In genomic region chr22:46641829-46642266, GRCh38 we compare ENCODE assay signal across 26 cellular contexts. TPM values are rescaled to one million over a fixed set of nuclear protein-coding genes. Genes with fewer than 3 reads are reported as not detected.
DNase-seq lines count a peak whose midpoint lies in the region; ATAC-seq, FAIRE-seq and TF ChIP-seq lines count a peak whose summit lies in the region.
"Had no signal": no experiment of that assay in that cellular context is flagged by ENCODE, and none has a peak within 500 bp of the region (broad histone marks: within the 10 kb centered on the region; RNA-seq: fewer than 3 reads in every experiment).

No MANE protein-coding gene starts in this region.

- no peak overlapping the region for H2AFZ ChIP-seq in GM23248

- no peaks in the 10 kb centered on the region for H3K4me1 ChIP-seq in GM23248 (ENCODE audit: insufficient read depth)
- H3K4me1 ChIP-seq in esophagus squamous epithelium = peaks cover 3 to 42% (median 8%) of the 10 kb centered on the region in 3 donors
- H3K4me1 ChIP-seq in adrenal gland (replicated peaks in 1 of 2) = peaks cover 0 to 13% of the 10 kb centered on the region in 2 donors
- H3K4me1 ChIP-seq: A549 had no signal

- H4K20me1 ChIP-seq in GM23248 (ENCODE audit: insufficient read depth) = no peaks in the 10 kb centered on the region

- H3K9me3 Mint-ChIP-seq in nephron = no peaks in the 10 kb centered on the region
- H3K9me3 Mint-ChIP-seq: activated CD4-positive, alpha-beta memory T cell treated with anti-CD3 and anti-CD28 coated beads for 36 hours had no signal

- WGBS in GM23248 (ENCODE audit: low coverage in 1 of 2, low lambda C conversion rate in 2 of 2, missing lambda C conversion rate in 2 of 2), 2 experiments = 80 to 82% methylated on average over 7 of the region's 7 CpGs
- WGBS in esophagus squamous epithelium, 2 donors = 62 to 65% methylated on average over 7 of the region's 7 CpGs
- 81 to 90% (median 87%) methylated on average over 7 of the region's 7 CpGs for WGBS in adrenal gland, 4 donors

- peaks cover 4% of the 10 kb centered on the region for H3K27me3 Mint-ChIP-seq in nephron (ENCODE audit: low read depth)
- H3K27me3 Mint-ChIP-seq: activated CD4-positive, alpha-beta memory T cell treated with anti-CD3 and anti-CD28 coated beads for 36 hours had no signal

- H3K9me2 ChIP-seq in GM23248 (ENCODE audit: insufficient read depth) = no peaks in the 10 kb centered on the region

- no peak overlapping the region for H3K4me3 Mint-ChIP-seq in nephron
- H3K4me3 Mint-ChIP-seq: activated CD4-positive, alpha-beta memory T cell treated with anti-CD3 and anti-CD28 coated beads for 36 hours had no signal

- FAIRE-seq in H54 (lab: Jason Lieb, UNC) = no peak
- FAIRE-seq: A549, HTR-8/SVneo, urothelium cell line had no signal

- TF ChIP-seq CTCF in AG04450 (IDR thresholded peaks at IDR 0.05; ENCODE audit: low read depth, low read length) = no peak
- TF ChIP-seq CTCF in esophagus squamous epithelium (IDR thresholded peaks at IDR 0.05) = no peak
- TF ChIP-seq CTCF in nephron (IDR thresholded peaks at IDR 0.05; ENCODE audit: unreplicated experiment in 3 of 3) = no peak
- TF ChIP-seq CTCF in adrenal gland (IDR thresholded peaks at IDR 0.05) = no peak

- no peak overlapping the region for H3K27ac ChIP-seq in AG04450 (ENCODE audit: low read depth, low read length)
- H3K27ac ChIP-seq in GM23248 = no peak overlapping the region
- peak overlapping the region in 3 of 4 donors; percentile 10 to 42 (median 31) for H3K27ac ChIP-seq in esophagus squamous epithelium
- peak overlapping the region in 1 of 5 donors; percentile 30 for H3K27ac ChIP-seq in adrenal gland
- H3K27ac ChIP-seq: A549 had no signal

- H3K4me2 ChIP-seq in GM23248 (ENCODE audit: unreplicated experiment) = no peak overlapping the region
- H3K4me2 ChIP-seq: A549 had no signal

- H3K27me3 ChIP-seq in AG04450 (ENCODE audit: control insufficient read depth, insufficient read depth, low read length) (peaks cover 2% of the 10 kb centered on the region), GM23248 (replicated peaks; ENCODE audit: insufficient read depth) (no peaks in the 10 kb centered on the region), esophagus squamous epithelium (no peaks in the 10 kb centered on the region), adrenal gland (no peaks in the 10 kb centered on the region)
- H3K27me3 ChIP-seq: dorsolateral prefrontal cortex had no signal

- POLR2A ChIA-PET in AG04450 (lab: Yijun Ruan, JAX) = interaction anchor here (0.6 kb wide), 1 partner anchor 81 kb away, joined by 3 read pairs; no protein-coding TSS in a partner anchor

- intact Hi-C loops in esophagus squamous epithelium (cut with DNase I) = no loop called here
- intact Hi-C loops in adrenal gland (cut with DNase I) = no loop called here

- no peaks in the 10 kb centered on the region; the same call in 1 of the 2 replicates for H3K9me3 ChIP-seq in AG04450 (ENCODE audit: control insufficient read depth, insufficient read depth, low read length)
- H3K9me3 ChIP-seq in GM23248 (ENCODE audit: low read depth) = no peaks in the 10 kb centered on the region
- no peaks in the 10 kb centered on the region for H3K9me3 ChIP-seq in esophagus squamous epithelium
- H3K9me3 ChIP-seq in adrenal gland (replicated peaks in 1 of 3) = no peaks in the 10 kb centered on the region
- H3K9me3 ChIP-seq: A549 had no signal

- in situ Hi-C loops in GM23248 (cut with MboI) = no loop called here

- TF ChIP-seq POLR2A in esophagus squamous epithelium (IDR thresholded peaks at IDR 0.05) (no peak), adrenal gland (IDR thresholded peaks at IDR 0.05) (no peak), H54 (IDR thresholded peaks at IDR 0.05; ENCODE audit: low read depth, low read length) (no peak)

- H3K79me2 ChIP-seq in GM23248 (ENCODE audit: insufficient read depth) = no peaks in the 10 kb centered on the region

- peaks cover 28% of the 10 kb centered on the region for H3K36me3 Mint-ChIP-seq in nephron (ENCODE audit: low read depth)
- H3K36me3 Mint-ChIP-seq: activated CD4-positive, alpha-beta memory T cell treated with anti-CD3 and anti-CD28 coated beads for 36 hours had no signal

- ATAC-seq in HG03097 (IDR thresholded peaks at IDR 0.05; ENCODE audit: low FRiP score, unreplicated experiment) = no peak
- ATAC-seq in activated CD4-positive, CD25-positive, alpha-beta regulatory T cell treated with anti-CD3 and anti-CD28 coated beads, Interleukin-2, amount 50 U/mL, for 24 hours = no peak
- ATAC-seq: A549, right cardiac atrium had no signal

- H3K4me3 ChIP-seq in AG04450 (ENCODE audit: low read depth, low read length) (no peak overlapping the region), GM23248 (no peak overlapping the region), esophagus squamous epithelium (no peak overlapping the region), adrenal gland (no peak overlapping the region)
- H3K4me3 ChIP-seq: A549, dorsolateral prefrontal cortex had no signal

- DNase-seq in AG04450 (ENCODE audit: low read depth, low spot score) (peak; percentile 27), GM23248 (peak; percentile 12), esophagus squamous epithelium (lab: John Stamatoyannopoulos, UW) (no peak), adrenal gland (no peak), H54 (ENCODE audit: insufficient read length, low spot score) (no peak)
- DNase-seq: activated CD4-positive, alpha-beta memory T cell treated with anti-CD3 and anti-CD28 coated beads for 36 hours; activated CD4-positive, CD25-positive, alpha-beta regulatory T cell; activated naive CD4-positive, alpha-beta T cell; activated T-cell treated with anti-CD3 and anti-CD28 coated beads, Interleukin-2, amount 50 U/mL, for 1 hour; amniotic stem cell; DMS79; dorsolateral prefrontal cortex; Karpas-422; MV-4-11; NCI-H1694 treated with DMSO at 0.1 percent for 48 hours; NCI-H2227 treated with DMSO at 0.1 percent for 48 hours; NCI-H774; occipital lobe; right cardiac atrium; T-helper 9 cell had no signal

- H3K36me3 ChIP-seq in GM23248 (ENCODE audit: low read depth) (no peaks in the 10 kb centered on the region), esophagus squamous epithelium (peaks cover 0 to 43% (median 0%) of the 10 kb centered on the region in 3 donors), adrenal gland (replicated peaks in 1 of 2) (no peaks in the 10 kb centered on the region)

- H3K27ac Mint-ChIP-seq in nephron = peak overlapping the region in 2 of 3 experiments; percentile 6 to 15
- H3K27ac Mint-ChIP-seq: activated CD4-positive, alpha-beta memory T cell treated with anti-CD3 and anti-CD28 coated beads for 36 hours had no signal

- peaks cover 61% of the 10 kb centered on the region for H3K4me1 Mint-ChIP-seq in nephron

- CTCF ChIA-PET in AG04450 (lab: Charles Lee) = no interaction called here

- H3F3A ChIP-seq in GM23248 (ENCODE audit: insufficient read depth) = no peaks in the 10 kb centered on the region

- H3K9ac ChIP-seq in GM23248 = no peak overlapping the region

RNA-seq across cellular contexts. Expression of gene GRAMD4, which starts 21.7 kb away (rescaled TPM):
- polyA plus RNA-seq in AG04450 (2011; rRNA removed) (7.5 and 8.2 TPM in 2 replicates), GM23248 (2016; fragmentation: Nextera tagmentation; extraction: Ambion mirVana) (2.6 and 2.9 TPM in 2 replicates), adrenal gland (10 to 100 TPM; 18.4 to 93.7 (median 39.0) TPM)
- polyA minus RNA-seq in AG04450 (2011; rRNA and poly(A)+ RNA removed) = 17.2 and 22.4 TPM in 2 replicates
- 10.6 TPM in 2 replicates for total RNA-seq in GM23248 (2014; rRNA removed; shearing (Covaris generic))
- total RNA-seq in esophagus squamous epithelium (100 to 1,000 TPM in 1 of 4 donors, 10 to 100 TPM in 3; 27.0 to 122 (median 33.3) TPM), adrenal gland (100 to 1,000 TPM in 3 of 8 donors, 10 to 100 TPM in 5; 38.8 to 241 (median 80.6) TPM)

Comparison
In these comparisons a context has a peak if more than half of its experiments do, and no peak if none do; other contexts are left out.
1. DNase-seq: peak in AG04450 (single experiment) and GM23248 (single experiment); none in esophagus squamous epithelium (single experiment), adrenal gland (0 of 7) and H54 (single experiment).
2. H3K27ac ChIP-seq: peak in esophagus squamous epithelium (3 of 4); none in AG04450 (single experiment) and GM23248 (single experiment).